Comparison of ENCODE assay signal across 8 cellular contexts in genomic region chr22:48592931-48593330, GRCh38.
"Had no signal": no experiment of that assay in that cellular context is flagged by ENCODE, and none has a peak within 500 bp of the region (broad histone marks: within the 10 kb centered on the region; RNA-seq: fewer than 3 reads in every experiment).

No MANE protein-coding gene starts in this region.

- H3K9me3 ChIP-seq: HAP-1 had no signal

- H3K4me1 ChIP-seq: HAP-1 had no signal

- H3K4me3 ChIP-seq: GM23248, HAP-1 had no signal

- H3K27ac ChIP-seq: GM23248 had no signal

- H3K9ac ChIP-seq: GM23248 had no signal

- H3K36me3 ChIP-seq: HAP-1 had no signal

- ATAC-seq: HCT116 had no signal

- FAIRE-seq: HTR-8/SVneo had no signal

- DNase-seq: GM23248, GOT3, H7, HFFc6, IMR-90 had no signal
